ENCODE assay signal across 1 cellular context in genomic region chr3:57981483-57982087, GRCh38.
TF ChIP-seq lines count a peak whose summit lies in the region.

No MANE protein-coding gene starts in this region.

TF ChIP-seq in IMR-90, 13 proteins besides CTCF, POLR2A, EP300 and RAD21 (continued from another document):
- TF ChIP-seq RFX5 (IDR thresholded peaks at IDR 0.05; ENCODE audit: low read depth, low read length) = no peak
- no peak for TF ChIP-seq USF2 (IDR thresholded peaks at IDR 0.05; ENCODE audit: low read depth, low read length)
- TF ChIP-seq MXI1 (IDR thresholded peaks at IDR 0.05; ENCODE audit: borderline replicate concordance, low read depth, low read length) = no peak
- no peak for TF ChIP-seq NFE2L2 (IDR thresholded peaks at IDR 0.05; ENCODE audit: low read depth, low read length)
- no peak for TF ChIP-seq FOS (IDR thresholded peaks at IDR 0.05; ENCODE audit: low read depth, low read length)
- no peak for TF ChIP-seq ELK1 (IDR thresholded peaks at IDR 0.05; ENCODE audit: borderline replicate concordance, low read depth, low read length)
- no peak for TF ChIP-seq BHLHE40 (IDR thresholded peaks at IDR 0.05; ENCODE audit: low read depth, low read length)
- TF ChIP-seq MAFK (IDR thresholded peaks at IDR 0.05; ENCODE audit: low read depth, low read length) = no peak
- TF ChIP-seq SMC3 (IDR thresholded peaks at IDR 0.05; ENCODE audit: low read depth, low read length) = no peak
- no peak for TF ChIP-seq RCOR1 (IDR thresholded peaks at IDR 0.05; ENCODE audit: insufficient replicate concordance, low read length)
